In the genomic region with DNA sequence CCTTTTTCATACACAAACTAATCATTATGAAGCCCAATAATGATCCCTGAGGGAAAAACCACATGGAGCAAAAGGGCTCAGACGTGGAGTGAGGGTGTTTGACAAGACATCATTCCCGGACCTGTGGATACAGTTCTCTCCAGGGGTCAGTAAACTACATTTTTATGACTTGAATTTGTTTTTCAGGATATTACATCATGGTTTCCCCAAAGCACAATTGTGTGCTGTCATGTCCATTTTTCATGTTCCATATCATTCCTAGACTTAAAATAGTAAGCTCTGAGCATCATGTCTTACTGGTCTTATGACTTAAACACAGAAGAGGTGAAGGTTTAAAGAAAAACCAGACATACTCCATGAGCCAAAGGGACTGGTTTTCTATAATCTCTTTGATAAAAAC, we compare ENCODE assay signal across 1 cellular context.
TF ChIP-seq lines count a peak whose summit lies in the region.

No MANE protein-coding gene starts in this region.

TF ChIP-seq in A549, 52 proteins besides CTCF, POLR2A, EP300 and RAD21 (continued from another document):
- TF ChIP-seq, protein P1, sequence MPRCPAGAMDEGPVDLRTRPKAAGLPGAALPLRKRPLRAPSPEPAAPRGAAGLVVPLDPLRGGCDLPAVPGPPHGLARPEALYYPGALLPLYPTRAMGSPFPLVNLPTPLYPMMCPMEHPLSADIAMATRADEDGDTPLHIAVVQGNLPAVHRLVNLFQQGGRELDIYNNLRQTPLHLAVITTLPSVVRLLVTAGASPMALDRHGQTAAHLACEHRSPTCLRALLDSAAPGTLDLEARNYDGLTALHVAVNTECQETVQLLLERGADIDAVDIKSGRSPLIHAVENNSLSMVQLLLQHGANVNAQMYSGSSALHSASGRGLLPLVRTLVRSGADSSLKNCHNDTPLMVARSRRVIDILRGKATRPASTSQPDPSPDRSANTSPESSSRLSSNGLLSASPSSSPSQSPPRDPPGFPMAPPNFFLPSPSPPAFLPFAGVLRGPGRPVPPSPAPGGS (IDR thresholded peaks at IDR 0.05) = no peak
- TF ChIP-seq, protein P2, sequence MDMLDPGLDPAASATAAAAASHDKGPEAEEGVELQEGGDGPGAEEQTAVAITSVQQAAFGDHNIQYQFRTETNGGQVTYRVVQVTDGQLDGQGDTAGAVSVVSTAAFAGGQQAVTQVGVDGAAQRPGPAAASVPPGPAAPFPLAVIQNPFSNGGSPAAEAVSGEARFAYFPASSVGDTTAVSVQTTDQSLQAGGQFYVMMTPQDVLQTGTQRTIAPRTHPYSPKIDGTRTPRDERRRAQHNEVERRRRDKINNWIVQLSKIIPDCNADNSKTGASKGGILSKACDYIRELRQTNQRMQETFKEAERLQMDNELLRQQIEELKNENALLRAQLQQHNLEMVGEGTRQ (IDR thresholded peaks at IDR 0.05) = no peak
- TF ChIP-seq EHMT2 (IDR thresholded peaks at IDR 0.05; ENCODE audit: low read depth) (no peak), REST (IDR thresholded peaks at IDR 0.05) (no peak), NPAS2 (CRISPR knock-in tag; IDR thresholded peaks at IDR 0.05; ENCODE audit: borderline replicate concordance) (no peak), ZC3H11A (IDR thresholded peaks at IDR 0.05) (no peak), ZNF302 (CRISPR knock-in tag; IDR thresholded peaks at IDR 0.05) (no peak), ATOH8 (CRISPR knock-in tag; IDR thresholded peaks at IDR 0.05; ENCODE audit: low read depth) (no peak)
